In the genomic region with DNA sequence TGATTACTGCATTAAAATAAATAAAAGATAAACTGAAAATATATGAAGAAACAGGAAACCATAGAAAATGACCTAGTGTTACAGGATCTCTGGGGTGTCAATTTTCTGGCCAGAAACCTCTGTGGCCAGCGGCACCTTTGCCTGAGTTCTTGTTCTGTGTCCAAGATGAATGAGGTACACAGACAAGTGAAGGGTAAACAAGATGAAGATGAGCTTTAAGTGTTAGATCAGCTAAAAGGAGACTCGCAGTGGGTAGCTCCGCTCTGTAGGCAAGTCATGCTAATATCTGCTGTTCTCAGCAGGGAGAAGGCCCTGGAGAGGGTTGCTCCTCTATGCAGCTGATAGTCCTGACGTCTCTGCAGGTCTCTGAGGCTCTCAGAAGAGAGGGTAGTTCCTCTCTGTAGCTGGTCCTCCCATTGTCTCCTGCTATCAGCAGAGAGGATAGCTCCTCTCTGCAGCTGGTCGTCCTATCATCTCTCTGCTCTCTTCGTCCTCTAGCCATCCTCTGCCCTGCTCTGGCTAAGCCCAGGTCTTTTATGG, we compare ENCODE assay signal across 7 cellular contexts. TPM values are rescaled to one million over a fixed set of nuclear protein-coding genes. Genes with fewer than 3 reads are reported as not detected.
A peak's percentile ranks its signal among the peaks of the same experiment; 100 is the strongest.
DNase-seq lines count a peak whose midpoint lies in the region; ATAC-seq and TF ChIP-seq lines count a peak whose summit lies in the region.

No MANE protein-coding gene starts in this region.

- peak overlapping the region in 1 of 3 donors; percentile 69 for H3K9ac ChIP-seq in skeletal muscle tissue (ENCODE audit: low read depth in 1 of 3, low read length in 3 of 3)

- CTCF ChIA-PET in RWPE1 (lab: Yijun Ruan, JAX): no interaction called here

- DNase-seq in RWPE1 (ENCODE audit: low spot score) (no peak), fibroblast of mammary gland (ENCODE audit: low read depth) (no peak), pons (ENCODE audit: low spot score) (no peak), NCI-H146 (lab: John Stamatoyannopoulos, UW) (no peak), mucosa of descending colon (no peak)

- intact Hi-C loops in mucosa of descending colon (cut with DNase I, micrococcal nuclease): no loop called here

- POLR2A ChIA-PET in RWPE1 (lab: Yijun Ruan, JAX; ENCODE audit: low non-redundant PET): no interaction called here

- peak overlapping the region; percentile 61 for H3K4me3 ChIP-seq in fibroblast of mammary gland (ENCODE audit: control insufficient read depth, low read depth, low read length)
- H3K4me3 ChIP-seq in skeletal muscle tissue (ENCODE audit: low read length in 3 of 3): peak overlapping the region; percentile 68 to 81 (median 75)
- no peak overlapping the region for H3K4me3 ChIP-seq in mucosa of descending colon

- peak overlapping the region; percentile 77 for H3K27ac ChIP-seq in RWPE1
- no peak overlapping the region for H3K27ac ChIP-seq in skeletal muscle tissue (ENCODE audit: low read depth, low read length)

- H3K4me1 ChIP-seq in skeletal muscle tissue (ENCODE audit: control insufficient read depth in 3 of 3, insufficient read depth in 3 of 3, low read length in 3 of 3) (peaks cover 0 to 10% (median 4%) of the 10 kb centered on the region in 3 donors), mucosa of descending colon (ENCODE audit: low read depth) (peaks cover 4% of the 10 kb centered on the region)

- TF ChIP-seq CTCF in RWPE1 (conservative IDR thresholded peaks at IDR 0.05; ENCODE audit: low read depth) (no peak), fibroblast of mammary gland (conservative IDR thresholded peaks at IDR 0.05; ENCODE audit: control insufficient read depth, insufficient read depth, low read depth, low read length) (no peak), mucosa of descending colon (IDR thresholded peaks at IDR 0.05) (no peak)

- no peaks in the 10 kb centered on the region for H3K9me3 ChIP-seq in skeletal muscle tissue (ENCODE audit: control insufficient read depth in 3 of 3, low read length in 3 of 3)
- no peaks in the 10 kb centered on the region for H3K9me3 ChIP-seq in mucosa of descending colon

- no peaks in the 10 kb centered on the region for H3K36me3 ChIP-seq in skeletal muscle tissue (ENCODE audit: control insufficient read depth in 3 of 3, insufficient read depth in 3 of 3, low read length in 3 of 3)
- H3K36me3 ChIP-seq in mucosa of descending colon (ENCODE audit: low read depth): no peaks in the 10 kb centered on the region

- H3K27me3 ChIP-seq in skeletal muscle tissue (ENCODE audit: control insufficient read depth in 3 of 3, insufficient read depth in 3 of 3, low read length in 3 of 3): no peaks in the 10 kb centered on the region

- ATAC-seq in GM21723 (IDR thresholded peaks at IDR 0.05; ENCODE audit: unreplicated experiment): peak; percentile 15
- ATAC-seq in mucosa of descending colon: no peak

RNA-seq across cellular contexts. Expression of gene TBC1D22B, which starts 35.9 kb away (rescaled TPM):
- total RNA-seq in skeletal muscle tissue (3.7 TPM), mucosa of descending colon (10 to 100 TPM; 12.9 to 15.5 (median 14.8) TPM)

RNA-seq across cellular contexts. Expression of gene TMEM217, which starts 36.3 kb away (rescaled TPM):
- under 0.01 TPM for total RNA-seq in skeletal muscle tissue
- 1 to 10 TPM in 2 of 3 donors, under 1 TPM in 1; 0.96 to 1.6 (median 1.5) TPM for total RNA-seq in mucosa of descending colon

RNA-seq across cellular contexts. Expression of gene PIM1, which starts 51.7 kb away (rescaled TPM):
- total RNA-seq in skeletal muscle tissue: 20.4 TPM
- 10 to 100 TPM; 36.9 to 84.1 (median 56.0) TPM for total RNA-seq in mucosa of descending colon
